In genomic region chr6:27608916-27609883, GRCh38 we compare ENCODE assay signal across 8 cellular contexts.
A peak's percentile ranks its signal among the peaks of the same experiment; 100 is the strongest.
DNase-seq lines count a peak whose midpoint lies in the region; ATAC-seq and TF ChIP-seq lines count a peak whose summit lies in the region.

No MANE protein-coding gene starts in this region.

- peak; percentile 68 for ATAC-seq in SK-N-SH treated with all-trans-retinoic acid at 6 μM for 48 hours
- no peak for ATAC-seq in gastroesophageal sphincter
- no peak for ATAC-seq in GM21381 (IDR thresholded peaks at IDR 0.05; ENCODE audit: unreplicated experiment)
- ATAC-seq in activated naive CD8-positive, alpha-beta T cell treated with anti-CD3 and anti-CD28 coated beads, Interleukin-2, amount 50 U/mL, for 24 hours: no peak

- H3K36me3 ChIP-seq in HEK293 (ENCODE audit: control insufficient read depth in 2 of 2, insufficient read depth in 1 of 2, low read length in 2 of 2): no peaks in the 10 kb centered on the region
- H3K36me3 ChIP-seq in hepatocyte (replicated peaks; ENCODE audit: insufficient read depth, low read depth): no peaks in the 10 kb centered on the region
- no peaks in the 10 kb centered on the region for H3K36me3 ChIP-seq in gastroesophageal sphincter
- H3K36me3 ChIP-seq in left ventricle myocardium inferior: no peaks in the 10 kb centered on the region

- no peak for TF ChIP-seq EP300 in gastroesophageal sphincter (IDR thresholded peaks at IDR 0.05)

- peaks cover 4% of the 10 kb centered on the region for H3K9me3 Mint-ChIP-seq in activated naive CD8-positive, alpha-beta T cell treated with anti-CD3 and anti-CD28 coated beads, Interleukin-2, amount 50 U/mL, for 24 hours

- H3K4me3 Mint-ChIP-seq in activated naive CD8-positive, alpha-beta T cell treated with anti-CD3 and anti-CD28 coated beads, Interleukin-2, amount 50 U/mL, for 24 hours: no peak overlapping the region

- H3K4me1 Mint-ChIP-seq in activated naive CD8-positive, alpha-beta T cell treated with anti-CD3 and anti-CD28 coated beads, Interleukin-2, amount 50 U/mL, for 24 hours: peaks cover 14% of the 10 kb centered on the region

- H3K4me1 ChIP-seq in HEK293 (ENCODE audit: control insufficient read depth, insufficient read depth, low read length): no peaks in the 10 kb centered on the region
- H3K4me1 ChIP-seq in hepatocyte (ENCODE audit: insufficient read depth): no peaks in the 10 kb centered on the region
- H3K4me1 ChIP-seq in gastroesophageal sphincter: no peaks in the 10 kb centered on the region
- H3K4me1 ChIP-seq in left ventricle myocardium inferior: no peaks in the 10 kb centered on the region

- TF ChIP-seq POLR2A in gastroesophageal sphincter (IDR thresholded peaks at IDR 0.05): no peak

- H2AFZ ChIP-seq in hepatocyte: no peak overlapping the region

- H3K4me3 ChIP-seq in HEK293 (ENCODE audit: low read depth, low read length) (no peak overlapping the region), hepatocyte (no peak overlapping the region), gastroesophageal sphincter (no peak overlapping the region), left ventricle myocardium inferior (no peak overlapping the region)

- 53% methylated on average over 8 of the region's 8 CpGs for WGBS in hepatocyte (ENCODE audit: low lambda C conversion rate, missing lambda C conversion rate)
- WGBS in gastroesophageal sphincter (ENCODE audit: low coverage in 1 of 2), 2 donors: 39 to 44% methylated on average over 5 to 8 of the region's 8 CpGs

- H3K9me3 ChIP-seq in HEK293 (ENCODE audit: control insufficient read depth, insufficient read depth, low read depth, low read length) (no peaks in the 10 kb centered on the region), hepatocyte (ENCODE audit: low read depth) (no peaks in the 10 kb centered on the region), gastroesophageal sphincter (no peaks in the 10 kb centered on the region), left ventricle myocardium inferior (replicated peaks) (no peaks in the 10 kb centered on the region)

- TF ChIP-seq CTCF in HEK293 (tag by site-specific recombination; IDR thresholded peaks at IDR 0.05): peak; percentile 55; the same call in 1 of the 2 replicates
- peak; percentile 75 for TF ChIP-seq CTCF in hepatocyte (IDR thresholded peaks at IDR 0.05; ENCODE audit: poor library complexity)
- TF ChIP-seq CTCF in gastroesophageal sphincter (IDR thresholded peaks at IDR 0.05): peak in 1 of 4 experiments; percentile 16
- no peak for TF ChIP-seq CTCF in left ventricle myocardium inferior (IDR thresholded peaks at IDR 0.05; ENCODE audit: borderline replicate concordance)

- CTCF ChIA-PET in HEK293 (lab: Yijun Ruan, JAX): interaction anchor here (0.6 to 2.6 kb wide), 34 partner anchors 10 to 527 kb away, joined by 3 to 24 read pairs (median 4); partner anchors contain the start of gene POM121L2

- H3K9me2 ChIP-seq in hepatocyte (replicated peaks; ENCODE audit: insufficient read depth): no peaks in the 10 kb centered on the region

- H3K27me3 Mint-ChIP-seq in activated naive CD8-positive, alpha-beta T cell treated with anti-CD3 and anti-CD28 coated beads, Interleukin-2, amount 50 U/mL, for 24 hours: peaks cover 59% of the 10 kb centered on the region

- intact Hi-C loops in left ventricle myocardium inferior (cut with micrococcal nuclease): no loop called here

- no peaks in the 10 kb centered on the region for H3K79me2 ChIP-seq in hepatocyte

- H3K27me3 ChIP-seq in hepatocyte (no peaks in the 10 kb centered on the region), gastroesophageal sphincter (peaks cover 87% of the 10 kb centered on the region), left ventricle myocardium inferior (ENCODE audit: low read depth) (peaks cover 100% of the 10 kb centered on the region)

- H4K20me1 ChIP-seq in hepatocyte (ENCODE audit: insufficient read depth, poor library complexity, severe bottlenecking): no peaks in the 10 kb centered on the region

- no peak overlapping the region for H3K4me2 ChIP-seq in hepatocyte

- peaks cover 4% of the 10 kb centered on the region for H3K36me3 Mint-ChIP-seq in activated naive CD8-positive, alpha-beta T cell treated with anti-CD3 and anti-CD28 coated beads, Interleukin-2, amount 50 U/mL, for 24 hours (ENCODE audit: low read depth)

- H3K27ac ChIP-seq in HEK293 (ENCODE audit: extremely low read depth, low read depth, low read length) (no peak overlapping the region), hepatocyte (no peak overlapping the region), gastroesophageal sphincter (no peak overlapping the region), left ventricle myocardium inferior (replicated peaks) (no peak overlapping the region)

- no peak overlapping the region for H3K27ac Mint-ChIP-seq in activated naive CD8-positive, alpha-beta T cell treated with anti-CD3 and anti-CD28 coated beads, Interleukin-2, amount 50 U/mL, for 24 hours

- DNase-seq in COLO829 (ENCODE audit: low spot score): peak; percentile 70
- DNase-seq in hepatocyte (ENCODE audit: low spot score): peak; percentile 79
- DNase-seq in activated naive CD8-positive, alpha-beta T cell treated with anti-CD3 and anti-CD28 coated beads, Interleukin-2, amount 50 U/mL, for 24 hours: no peak
- no peak for DNase-seq in left ventricle myocardium inferior

- POLR2A ChIA-PET in HEK293 (lab: Yijun Ruan, JAX): interaction anchor here (0.7 to 1.2 kb wide), 3 partner anchors 22 to 107 kb away, joined by 3 to 8 read pairs (median 6); no protein-coding TSS in a partner anchor

TF ChIP-seq in HEK293, 187 proteins besides CTCF, POLR2A, EP300 and RAD21 (continues in another document):
- TF ChIP-seq SETDB1 (IDR thresholded peaks at IDR 0.05; ENCODE audit: insufficient read length, low read length) (peak; percentile 46), IKZF3 (tag by site-specific recombination; IDR thresholded peaks at IDR 0.05) (peak; percentile 56; the same call in 1 of the 2 replicates), ZNF324 (tag by site-specific recombination; IDR thresholded peaks at IDR 0.05) (no peak), ZNF621 (tag by site-specific recombination; IDR thresholded peaks at IDR 0.05) (no peak), SP3 (tag by site-specific recombination; IDR thresholded peaks at IDR 0.05) (peak; percentile 15; the same call in 1 of the 2 replicates), ZNF302 (tag by site-specific recombination; IDR thresholded peaks at IDR 0.05; ENCODE audit: low read depth) (no peak), ZNF501 (tag by site-specific recombination; IDR thresholded peaks at IDR 0.05) (0 out of 2 replicates have a peak, but pooled peaks have one; percentile 25)

TF ChIP-seq in SK-N-SH treated with all-trans-retinoic acid at 6 μM for 48 hours, 23 proteins besides CTCF, POLR2A, EP300 and RAD21:
- TF ChIP-seq RARB (CRISPR knock-in tag; IDR thresholded peaks at IDR 0.05): no peak
- no peak for TF ChIP-seq ZNF70 (CRISPR knock-in tag; IDR thresholded peaks at IDR 0.05)
- TF ChIP-seq, protein P1, sequence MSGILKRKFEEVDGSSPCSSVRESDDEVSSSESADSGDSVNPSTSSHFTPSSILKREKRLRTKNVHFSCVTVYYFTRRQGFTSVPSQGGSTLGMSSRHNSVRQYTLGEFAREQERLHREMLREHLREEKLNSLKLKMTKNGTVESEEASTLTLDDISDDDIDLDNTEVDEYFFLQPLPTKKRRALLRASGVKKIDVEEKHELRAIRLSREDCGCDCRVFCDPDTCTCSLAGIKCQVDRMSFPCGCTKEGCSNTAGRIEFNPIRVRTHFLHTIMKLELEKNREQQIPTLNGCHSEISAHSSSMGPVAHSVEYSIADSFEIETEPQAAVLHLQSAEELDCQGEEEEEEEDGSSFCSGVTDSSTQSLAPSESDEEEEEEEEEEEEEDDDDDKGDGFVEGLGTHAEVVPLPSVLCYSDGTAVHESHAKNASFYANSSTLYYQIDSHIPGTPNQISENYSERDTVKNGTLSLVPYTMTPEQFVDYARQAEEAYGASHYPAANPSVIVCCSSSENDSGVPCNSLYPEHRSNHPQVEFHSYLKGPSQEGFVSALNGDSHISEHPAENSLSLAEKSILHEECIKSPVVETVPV (CRISPR knock-in tag; IDR thresholded peaks at IDR 0.05): no peak
- TF ChIP-seq TOX (CRISPR knock-in tag; IDR thresholded peaks at IDR 0.05; ENCODE audit: borderline replicate concordance): no peak

Comparison
In these comparisons a context has a peak if more than half of its experiments do, and no peak if none do; other contexts are left out.
1. DNase-seq: peak in COLO829 (single experiment) and hepatocyte (single experiment); none in activated naive CD8-positive, alpha-beta T cell treated with anti-CD3 and anti-CD28 coated beads, Interleukin-2, amount 50 U/mL, for 24 hours (single experiment) and left ventricle myocardium inferior (single experiment).